In the genomic region with DNA sequence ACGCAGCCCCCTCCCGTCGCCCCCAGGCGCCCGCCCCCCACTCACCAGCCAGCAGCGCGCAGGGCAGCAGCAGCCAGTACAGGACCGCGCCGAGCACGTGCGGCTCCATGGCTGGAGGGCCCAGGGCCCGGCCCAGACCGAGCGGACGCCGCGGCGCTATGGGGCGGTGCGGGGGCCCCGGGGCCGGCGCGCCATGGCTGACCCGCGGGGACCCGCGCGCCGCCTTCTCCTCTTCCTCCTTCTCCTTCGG, we compare ENCODE assay signal across 8 cellular contexts. TPM values are rescaled to one million over a fixed set of nuclear protein-coding genes. Genes with fewer than 3 reads are reported as not detected.
A peak's percentile ranks its signal among the peaks of the same experiment; 100 is the strongest.
DNase-seq lines count a peak whose midpoint lies in the region; TF ChIP-seq lines count a peak whose summit lies in the region.

No MANE protein-coding gene starts in this region.

- H3K9ac ChIP-seq in iPS-20b (ENCODE audit: low read depth, low read length) (peak overlapping the region; percentile 56; the same call in 1 of the 2 replicates), subcutaneous abdominal adipose tissue (ENCODE audit: low read length in 5 of 5) (peak overlapping the region in 2 of 5 donors; percentile 60 to 84)

- H3K4me3 ChIP-seq in iPS-20b (ENCODE audit: low read length): peak overlapping the region; percentile 66; the same call in 1 of the 2 replicates
- H3K4me3 ChIP-seq in subcutaneous abdominal adipose tissue (ENCODE audit: low read depth in 1 of 5, low read length in 5 of 5): peak overlapping the region in 4 of 5 donors; percentile 67 to 76 (median 71)

- H3K9me3 Mint-ChIP-seq in HFFc6: no peaks in the 10 kb centered on the region

- H3K4me1 Mint-ChIP-seq in HFFc6 (ENCODE audit: low read depth): peaks cover 39% of the 10 kb centered on the region

- no peak for TF ChIP-seq CTCF in HFFc6 (IDR thresholded peaks at IDR 0.05)

- H3K36me3 ChIP-seq in iPS-20b (ENCODE audit: insufficient read depth, low read depth, low read length) (no peaks in the 10 kb centered on the region), subcutaneous abdominal adipose tissue (ENCODE audit: control insufficient read depth in 5 of 5, insufficient read depth in 5 of 5, low read length in 5 of 5) (no peaks in the 10 kb centered on the region)

- peaks cover 8% of the 10 kb centered on the region; the same call in 1 of the 2 replicates for H3K36me3 Mint-ChIP-seq in HFFc6 (ENCODE audit: low read depth)

- peak overlapping the region; percentile 92; the same call in 1 of the 2 replicates for H3K4me3 Mint-ChIP-seq in HFFc6

- H3K9me3 ChIP-seq in iPS-20b (ENCODE audit: insufficient read depth, low read depth, low read length): no peaks in the 10 kb centered on the region
- H3K9me3 ChIP-seq in subcutaneous abdominal adipose tissue (ENCODE audit: control insufficient read depth in 5 of 5, low read length in 5 of 5): no peaks in the 10 kb centered on the region

- no peak for DNase-seq in HFFc6
- no peak for DNase-seq in T-helper 1 cell
- no peak for DNase-seq in NCI-H524 treated with DMSO at 0.1 percent for 48 hours (lab: John Stamatoyannopoulos, UW)
- no peak for DNase-seq in GDM1 (lab: John Stamatoyannopoulos, UW)
- no peak for DNase-seq in germinal center (ENCODE audit: low spot score)

- H3K27ac ChIP-seq in adipose tissue (ENCODE audit: low read depth, low read length): peak overlapping the region; percentile 90
- H3K27ac ChIP-seq in iPS-20b (ENCODE audit: low read length): no peak overlapping the region
- peak overlapping the region; percentile 99 for H3K27ac ChIP-seq in subcutaneous abdominal adipose tissue (ENCODE audit: low read depth, low read length)

- WGBS in adipose tissue, 3 donors: 0 to 2% (median 1%) methylated on average over 8 to 31 of the region's 32 CpGs

- H3K4me1 ChIP-seq in iPS-20b (ENCODE audit: insufficient read depth, low read length) (peaks cover 8% of the 10 kb centered on the region), subcutaneous abdominal adipose tissue (ENCODE audit: control insufficient read depth in 5 of 5, insufficient read depth in 5 of 5, low read length in 5 of 5) (peaks cover 9 to 56% (median 51%) of the 10 kb centered on the region in 5 donors)

- H3K27me3 ChIP-seq in iPS-20b (ENCODE audit: insufficient read depth, low read length) (peaks cover 38% of the 10 kb centered on the region), subcutaneous abdominal adipose tissue (ENCODE audit: control insufficient read depth in 5 of 5, insufficient read depth in 4 of 5, low read length in 5 of 5) (no peaks in the 10 kb centered on the region)

- no peak overlapping the region for H3K27ac Mint-ChIP-seq in HFFc6

- H3K27me3 Mint-ChIP-seq in HFFc6 (ENCODE audit: insufficient read depth): peaks cover 4% of the 10 kb centered on the region

RNA-seq across cellular contexts. Expression of gene PIEZO1, which starts 0.2 kb away (rescaled TPM):
- total RNA-seq in HFFc6 (2021; fragmentation: NEBNext Ultra II Directional; extraction: Animal tissue kit (Norgen Biotek cat#: 25700)): 100 to 1,000 TPM; 238 to 293 (median 264) TPM
- 100 to 1,000 TPM in 2 of 3 donors, 10 to 100 TPM in 1; 61.0 to 436 (median 237) TPM for polyA plus RNA-seq in adipose tissue

RNA-seq across cellular contexts. Expression of gene CDT1, which starts 18.8 kb away (rescaled TPM):
- total RNA-seq in HFFc6 (2021; fragmentation: NEBNext Ultra II Directional; extraction: Animal tissue kit (Norgen Biotek cat#: 25700)): 10 to 100 TPM; 13.3 to 28.2 (median 22.2) TPM
- polyA plus RNA-seq in adipose tissue: 1 to 10 TPM in 1 of 3 donors, under 1 TPM in 2; 0.33 to 2.6 (median 0.60) TPM

RNA-seq across cellular contexts. Expression of gene APRT, which starts 26.9 kb away (rescaled TPM):
- total RNA-seq in HFFc6 (2021; fragmentation: NEBNext Ultra II Directional; extraction: Animal tissue kit (Norgen Biotek cat#: 25700)): 100 to 1,000 TPM; 123 to 163 (median 130) TPM
- polyA plus RNA-seq in adipose tissue: 100 to 1,000 TPM; 162 to 256 (median 227) TPM
